8 cellular contexts compared by ENCODE assay signal in genomic region chr16:11396241-11397048, GRCh38. TPM values are rescaled to one million over a fixed set of nuclear protein-coding genes. Genes with fewer than 3 reads are reported as not detected.
A peak's percentile ranks its signal among the peaks of the same experiment; 100 is the strongest.
DNase-seq lines count a peak whose midpoint lies in the region; ATAC-seq, FAIRE-seq and TF ChIP-seq lines count a peak whose summit lies in the region.

No MANE protein-coding gene starts in this region.

- DNase-seq in A549 (ENCODE audit: low read depth in 1 of 2, low spot score in 1 of 2) (peak; percentile 67 to 94), NCI-H226 (peak; percentile 40), ecto neural progenitor cell (ENCODE audit: low spot score) (peak; percentile 92), lung microvascular endothelial cell (ENCODE audit: low read depth in 2 of 2) (peak; percentile 59 to 68)
- peak; percentile 77 to 81 for DNase-seq in activated CD4-positive, alpha-beta T cell treated with anti-CD3 and anti-CD28 coated beads, Interleukin-2, amount 50 U/mL, for 48 hours
- DNase-seq in stimulated activated CD8-positive, alpha-beta memory T cell treated with anti-CD3 and anti-CD28 coated beads, Interleukin-12 subunit alpha, Interleukin-12 subunit beta, amount 100 ng/mL, for 24 hours (ENCODE audit: extremely low read depth) = peak; percentile 9

- H3K4me1 ChIP-seq in A549 = peaks cover 4% of the 10 kb centered on the region; the same call in 2 of the 3 replicates

- TF ChIP-seq RAD21 in A549 (conservative IDR thresholded peaks at IDR 0.05 in 1 of 2, IDR thresholded peaks at IDR 0.05 in 1 of 2) = peak; percentile 99

- TF ChIP-seq EP300 in A549 (IDR thresholded peaks at IDR 0.05) = no peak

- H3K4me3 ChIP-seq in A549 = no peak overlapping the region

- POLR2A ChIA-PET in A549 (lab: Yijun Ruan, JAX) = interaction anchor here (0.6 kb wide), 1 partner anchor 141 kb away, joined by 3 read pairs; the partner anchor contains the start of gene SOCS1

- ATAC-seq in A549 = peak; percentile 74 to 93
- no peak for ATAC-seq in GM21786 (IDR thresholded peaks at IDR 0.05; ENCODE audit: unreplicated experiment)

- TF ChIP-seq CTCF in A549 (IDR thresholded peaks at IDR 0.05) (peak; percentile 93), GM12874 (IDR thresholded peaks at IDR 0.05; ENCODE audit: insufficient read depth, low read depth, low read length) (peak; percentile 99)

- FAIRE-seq in A549 (lab: Jason Lieb, UNC) = peak; percentile 56

- no peaks in the 10 kb centered on the region for H3K9me3 ChIP-seq in A549

- 0 out of 3 replicates have a peak overlapping the region, but pooled peaks have one; percentile 28 for H3K4me2 ChIP-seq in A549

- TF ChIP-seq POLR2A in A549 (IDR thresholded peaks at IDR 0.05; ENCODE audit: low read length) = no peak

- 76% methylated on average over 14 of the region's 24 CpGs for WGBS in A549 (ENCODE audit: missing lambda C conversion rate)

- CTCF ChIA-PET in A549 (lab: Yijun Ruan, JAX) = interaction anchor here (0.6 to 21.2 kb wide), 101 partner anchors 5 to 671 kb away, joined by 3 to 344 read pairs (median 5); partner anchors contain the start of genes TXNDC11 and ZC3H7A

- peak overlapping the region; percentile 73 to 81 for H3K27ac ChIP-seq in A549

TF ChIP-seq in A549, 52 proteins besides CTCF, POLR2A, EP300 and RAD21:
- TF ChIP-seq HOXB13 (CRISPR knock-in tag; IDR thresholded peaks at IDR 0.05; ENCODE audit: low read depth) (no peak), MYC (IDR thresholded peaks at IDR 0.05; ENCODE audit: borderline replicate concordance, low read length) (no peak), KDM1A (IDR thresholded peaks at IDR 0.05; ENCODE audit: low read depth) (0 out of 2 replicates have a peak, but pooled peaks have one; percentile 25), MAZ (IDR thresholded peaks at IDR 0.05; ENCODE audit: borderline replicate concordance, low read depth, low read length) (peak; percentile 57; the same call in 1 of the 2 replicates), HMGXB4 (CRISPR knock-in tag; IDR thresholded peaks at IDR 0.05; ENCODE audit: borderline replicate concordance) (no peak), GATA3 (IDR thresholded peaks at IDR 0.05; ENCODE audit: borderline replicate concordance) (no peak), SMC3 (IDR thresholded peaks at IDR 0.05) (peak; percentile 94), REST (IDR thresholded peaks at IDR 0.05) (no peak), RFX5 (IDR thresholded peaks at IDR 0.05) (no peak), RNF2 (IDR thresholded peaks at IDR 0.05; ENCODE audit: borderline replicate concordance, low read depth) (no peak), HOXB5 (CRISPR knock-in tag; IDR thresholded peaks at IDR 0.05) (no peak), E2F6 (IDR thresholded peaks at IDR 0.05; ENCODE audit: borderline replicate concordance, low read depth) (no peak)

RNA-seq across cellular contexts. Expression of gene RMI2, which starts 51.2 kb away (rescaled TPM):
- polyA plus RNA-seq in A549 (2011; rRNA removed) = 20.3 and 24.2 TPM in 2 replicates
- 26.4 and 29.5 TPM in 2 replicates for polyA plus RNA-seq in A549 (2012; cell fraction: cytosol; rRNA removed)
- polyA plus RNA-seq in A549 (2012; cell fraction: nucleus; rRNA removed) = 11.5 and 15.5 TPM in 2 replicates
- polyA plus RNA-seq in A549 (2017; fragmentation: RNase III; extraction: RNeasy Plus Mini Kit Qiagen cat#74134 plus additional on column Dnase treatment) = 23.3 to 27.7 TPM (median 26.9 TPM) in 3 replicates
- polyA minus RNA-seq in A549 (2011; rRNA and poly(A)+ RNA removed) = 5.7 and 7.2 TPM in 2 replicates
- total RNA-seq in lung microvascular endothelial cell = 0.99 and 2.8 TPM in 2 replicates

Comparison
In these comparisons a context has a peak if more than half of its experiments do, and no peak if none do; other contexts are left out.
1. DNase-seq: peak in every context shown above with its lines; median percentile 92 in ecto neural progenitor cell; 80 in A549; 79 in activated CD4-positive, alpha-beta T cell treated with anti-CD3 and anti-CD28 coated beads, Interleukin-2, amount 50 U/mL, for 48 hours; 64 in lung microvascular endothelial cell; 40 in NCI-H226; 9 in stimulated activated CD8-positive, alpha-beta memory T cell treated with anti-CD3 and anti-CD28 coated beads, Interleukin-12 subunit alpha, Interleukin-12 subunit beta, amount 100 ng/mL, for 24 hours.